Comparison of ENCODE assay signal across 17 cellular contexts in genomic region chr1:24202987-24203386, GRCh38. TPM values are rescaled to one million over a fixed set of nuclear protein-coding genes. Genes with fewer than 3 reads are reported as not detected.
DNase-seq lines count a peak whose midpoint lies in the region; ATAC-seq and TF ChIP-seq lines count a peak whose summit lies in the region.
"Had no signal": no experiment of that assay in that cellular context is flagged by ENCODE, and none has a peak within 500 bp of the region (broad histone marks: within the 10 kb centered on the region; RNA-seq: fewer than 3 reads in every experiment).

No MANE protein-coding gene starts in this region.

- DNase-seq in HCT116 (ENCODE audit: low read depth, low spot score) (no peak), OCI-LY7 (ENCODE audit: low spot score) (no peak), epithelial cell of prostate (ENCODE audit: low read depth, low spot score) (no peak), G401 (ENCODE audit: low spot score) (no peak), NCI-H446 treated with DMSO at 0.1 percent for 48 hours (lab: John Stamatoyannopoulos, UW) (no peak), lower leg skin (ENCODE audit: low spot score in 2 of 2) (no peak), C1 segment of cervical spinal cord (lab: John Stamatoyannopoulos, UW) (no peak)
- DNase-seq: activated CD4-positive, alpha-beta T cell treated with anti-CD3 and anti-CD28 coated beads for 1 hour; activated T-cell treated with anti-CD3 and anti-CD28 coated beads, Interleukin-2, amount 50 U/mL, for 1 hour; effector CD4-positive, alpha-beta T cell; naive thymus-derived CD8-positive, alpha-beta T cell; NCI-H1436; pancreas; SHP77 had no signal

- TF ChIP-seq CTCF in HCT116 (IDR thresholded peaks at IDR 0.05 in 2 of 3, conservative IDR thresholded peaks at IDR 0.05 in 1 of 3; ENCODE audit: borderline replicate concordance in 1 of 3, insufficient read depth in 1 of 3, low read depth in 2 of 3, low read length in 2 of 3), result no peak; a peak in 1 of 6 replicates
- TF ChIP-seq CTCF in OCI-LY7 (conservative IDR thresholded peaks at IDR 0.05; ENCODE audit: low read length), result no peak
- no peak for TF ChIP-seq CTCF in lower leg skin (IDR thresholded peaks at IDR 0.05)

- H3K9me2 ChIP-seq in HCT116 (ENCODE audit: insufficient read depth) (no peaks in the 10 kb centered on the region), OCI-LY7 (ENCODE audit: insufficient read depth, low read length) (no peaks in the 10 kb centered on the region)

- no peak for ATAC-seq in HCT116
- peak; percentile 2 for ATAC-seq in stimulated activated memory B cell treated with anti-CD40 and anti-IgM and Interleukin-4, amounts not matched to agents 10 μg/mL and 1 μg/mL and 100 μg/mL, for 72 hours
- ATAC-seq: naive thymus-derived CD8-positive, alpha-beta T cell had no signal

- H3K4me1 ChIP-seq in HCT116 (ENCODE audit: control insufficient read depth in 1 of 2, insufficient read depth in 2 of 2, low read length in 2 of 2) (peaks cover 15 to 36% of the 10 kb centered on the region in 2 experiments), OCI-LY7 (ENCODE audit: insufficient read depth, low read length, poor library complexity, severe bottlenecking) (peaks cover 79% of the 10 kb centered on the region)

- RAD21 ChIA-PET in HCT116 (lab: Charles Lee; ENCODE audit: low non-redundant PET in 1 of 2, low total read pairs in 2 of 2, uncharacterized antibody in 2 of 2, unreplicated experiment in 2 of 2), result interaction anchor here (1.0 to 2.4 kb wide), 3 partner anchors 119 to 189 kb away, joined by 3 to 37 read pairs (median 31); no protein-coding TSS in a partner anchor

- no peak overlapping the region for H3K4me3 ChIP-seq in HCT116 (replicated peaks in 1 of 2; ENCODE audit: low read depth in 1 of 2, low read length in 2 of 2)
- H3K4me3 ChIP-seq in OCI-LY7 (ENCODE audit: low read depth, low read length, poor library complexity, severe bottlenecking), result peak overlapping the region; percentile 72
- H3K4me3 ChIP-seq in lower leg skin (ENCODE audit: low read depth, poor library complexity, severe bottlenecking), result no peak overlapping the region
- H3K4me3 ChIP-seq: esophagus muscularis mucosa, pancreas had no signal

- WGBS in lower leg skin, 2 donors, result 65 to 68% methylated on average over 4 of the region's 4 CpGs

- POLR2A ChIA-PET in HCT116 (lab: Charles Lee), result no interaction called here
- POLR2A ChIA-PET in OCI-LY7 (lab: Charles Lee), result interaction anchor here (0.7 to 1.8 kb wide), 3 partner anchors 13 to 59 kb away, joined by 3 to 8 read pairs (median 7); no protein-coding TSS in a partner anchor

- TF ChIP-seq RAD21 in HCT116 (IDR thresholded peaks at IDR 0.05; ENCODE audit: low read depth), result no peak

- H3K4me3 Mint-ChIP-seq in stimulated activated memory B cell treated with anti-CD40 and anti-IgM and Interleukin-4, amounts not matched to agents 10 μg/mL and 1 μg/mL and 100 μg/mL, for 72 hours, result peak overlapping the region; percentile 3
- H3K4me3 Mint-ChIP-seq: brain; naive thymus-derived CD8-positive, alpha-beta T cell had no signal

- intact Hi-C loops in HCT116 (cut with micrococcal nuclease), result loop anchor here (1.0 to 5.0 kb wide), 4 partner anchors 105 to 634 kb away; no protein-coding TSS in a partner anchor
- intact Hi-C loops in OCI-LY7 (cut with micrococcal nuclease; ENCODE audit: unreplicated experiment), result loop anchor here (5.0 kb wide), 1 partner anchor 119 kb away; no protein-coding TSS in a partner anchor
- intact Hi-C loops in lower leg skin (cut with DNase I; ENCODE audit: low total_unique reads), result loop anchor here (5.0 to 10.0 kb wide), 2 partner anchors 122 to 434 kb away; no protein-coding TSS in a partner anchor

- H2AFZ ChIP-seq in HCT116 (ENCODE audit: low read depth, low read length, poor library complexity, severe bottlenecking), result peak overlapping the region; percentile 73
- H2AFZ ChIP-seq in OCI-LY7 (ENCODE audit: low read length), result peak overlapping the region; percentile 17; the same call in 1 of the 2 replicates

- H3K27ac ChIP-seq in HCT116 (ENCODE audit: low read depth, low read length) (no peak overlapping the region), OCI-LY7 (ENCODE audit: low read depth, low read length, poor library complexity, severe bottlenecking) (peak overlapping the region; percentile 72), epithelial cell of prostate (peak overlapping the region; percentile 71)

- H4K20me1 ChIP-seq in HCT116 (ENCODE audit: insufficient read depth) (no peaks in the 10 kb centered on the region), OCI-LY7 (ENCODE audit: insufficient read depth, low read length) (no peaks in the 10 kb centered on the region)

- CTCF ChIA-PET in HCT116 (lab: Charles Lee) (interaction anchor here (1.0 to 7.4 kb wide), 15 partner anchors 8 to 628 kb away, joined by 3 to 457 read pairs (median 5); partner anchors contain the start of gene NIPAL3), OCI-LY7 (lab: Charles Lee; ENCODE audit: unreplicated experiment) (interaction anchor here (1.0 to 1.6 kb wide), 2 partner anchors 190 to 278 kb away, joined by 3 to 6 read pairs; no protein-coding TSS in a partner anchor)

- in situ Hi-C loops in G401 (cut with HindIII; ENCODE audit: low sequenced_read_pairs), result no loop called here

- peaks cover 36% of the 10 kb centered on the region for H3K4me1 Mint-ChIP-seq in stimulated activated memory B cell treated with anti-CD40 and anti-IgM and Interleukin-4, amounts not matched to agents 10 μg/mL and 1 μg/mL and 100 μg/mL, for 72 hours

- no peak for TF ChIP-seq POLR2A in HCT116 (IDR thresholded peaks at IDR 0.05; ENCODE audit: borderline replicate concordance, extremely low read depth, insufficient read depth, insufficient read length)
- TF ChIP-seq POLR2A in lower leg skin (IDR thresholded peaks at IDR 0.05), result no peak

- H3K79me2 ChIP-seq in HCT116 (ENCODE audit: insufficient read depth, low read length) (no peaks in the 10 kb centered on the region), OCI-LY7 (ENCODE audit: insufficient read depth, low read depth, low read length) (peaks cover 11% of the 10 kb centered on the region; the same call in 1 of the 2 replicates)

- BruUV-seq in HCT116 (replicated peaks; lab: Mats Ljungman, UMichigan) (no TSS peak), OCI-LY7 (replicated peaks; lab: Mats Ljungman, UMichigan) (no TSS peak)

- H3K9me3 ChIP-seq in HCT116 (ENCODE audit: control insufficient read depth in 1 of 2, insufficient read depth in 1 of 2, low read depth in 1 of 2, low read length in 2 of 2) (no peaks in the 10 kb centered on the region), OCI-LY7 (ENCODE audit: low read length) (no peaks in the 10 kb centered on the region)
- H3K9me3 ChIP-seq: esophagus muscularis mucosa, pancreas had no signal

- no peaks in the 10 kb centered on the region for H3K36me3 Mint-ChIP-seq in stimulated activated memory B cell treated with anti-CD40 and anti-IgM and Interleukin-4, amounts not matched to agents 10 μg/mL and 1 μg/mL and 100 μg/mL, for 72 hours
- H3K36me3 Mint-ChIP-seq: brain had no signal

- H3K4me2 ChIP-seq in HCT116 (ENCODE audit: low read length) (peak overlapping the region; percentile 58), OCI-LY7 (ENCODE audit: low read length) (peak overlapping the region; percentile 83)

- H3K36me3 ChIP-seq in HCT116 (ENCODE audit: control insufficient read depth in 1 of 2, insufficient read depth in 2 of 2, low read length in 2 of 2) (no peaks in the 10 kb centered on the region), OCI-LY7 (ENCODE audit: insufficient read depth, low read length) (peaks cover 19% of the 10 kb centered on the region)
- H3K36me3 ChIP-seq: esophagus muscularis mucosa, pancreas had no signal

- no peaks in the 10 kb centered on the region for H3K9me3 Mint-ChIP-seq in stimulated activated memory B cell treated with anti-CD40 and anti-IgM and Interleukin-4, amounts not matched to agents 10 μg/mL and 1 μg/mL and 100 μg/mL, for 72 hours
- H3K9me3 Mint-ChIP-seq: brain; naive thymus-derived CD8-positive, alpha-beta T cell had no signal

- H3K27me3 Mint-ChIP-seq in stimulated activated memory B cell treated with anti-CD40 and anti-IgM and Interleukin-4, amounts not matched to agents 10 μg/mL and 1 μg/mL and 100 μg/mL, for 72 hours, result no peaks in the 10 kb centered on the region

- no peak overlapping the region for H3K27ac Mint-ChIP-seq in stimulated activated memory B cell treated with anti-CD40 and anti-IgM and Interleukin-4, amounts not matched to agents 10 μg/mL and 1 μg/mL and 100 μg/mL, for 72 hours

- H3K9ac ChIP-seq in HCT116 (ENCODE audit: low read length), result peak overlapping the region; percentile 11; the same call in 1 of the 2 replicates

- H3K27me3 ChIP-seq in HCT116 (ENCODE audit: insufficient read depth, low read length), result no peaks in the 10 kb centered on the region
- H3K27me3 ChIP-seq: pancreas had no signal

TF ChIP-seq in HCT116, 20 proteins besides CTCF, POLR2A, EP300 and RAD21 (continues in another document):
- TF ChIP-seq EGR1 (IDR thresholded peaks at IDR 0.05; ENCODE audit: low read depth) (no peak), JUND (IDR thresholded peaks at IDR 0.05) (no peak), ELF1 (IDR thresholded peaks at IDR 0.05; ENCODE audit: borderline replicate concordance, low read depth) (no peak), FOSL1 (IDR thresholded peaks at IDR 0.05; ENCODE audit: low read depth) (no peak), CEBPB (IDR thresholded peaks at IDR 0.05; ENCODE audit: low read depth) (no peak), SRF (IDR thresholded peaks at IDR 0.05; ENCODE audit: low read depth) (no peak), YY1 (IDR thresholded peaks at IDR 0.05; ENCODE audit: extremely low read depth, insufficient replicate concordance, low read depth, low read length) (no peak), ZFX (IDR thresholded peaks at IDR 0.05) (no peak), CBX3 (IDR thresholded peaks at IDR 0.05; ENCODE audit: low read depth) (no peak), SIN3A (IDR thresholded peaks at IDR 0.05; ENCODE audit: low read depth) (no peak), SP1 (IDR thresholded peaks at IDR 0.05; ENCODE audit: low read depth) (no peak), MAX (IDR thresholded peaks at IDR 0.05) (no peak), EZH2phosphoT487 (IDR thresholded peaks at IDR 0.05; ENCODE audit: borderline replicate concordance) (no peak)

RNA-seq across cellular contexts. Expression of gene IFNLR1, which starts 15.9 kb away (rescaled TPM):
- total RNA-seq in HCT116 (2021; ENCODE audit: unreplicated experiment) (7.6 TPM), OCI-LY7 (2022) (30.5 and 31.7 TPM in 2 replicates), lower leg skin (10 to 100 TPM; 10.4 to 16.4 (median 14.4) TPM)
- 5.0 TPM in 2 replicates for polyA plus RNA-seq in HCT116 (2012)
- total RNA-seq in OCI-LY7 (2014; rRNA removed; shearing (Covaris generic)), result 24.6 and 29.4 TPM in 2 replicates
- total RNA-seq in G401 (2014; rRNA removed; shearing (Covaris generic)), result 0.62 and 1.5 TPM in 2 replicates
